ENCODE assay signal across 1 cellular context in the genomic region with DNA sequence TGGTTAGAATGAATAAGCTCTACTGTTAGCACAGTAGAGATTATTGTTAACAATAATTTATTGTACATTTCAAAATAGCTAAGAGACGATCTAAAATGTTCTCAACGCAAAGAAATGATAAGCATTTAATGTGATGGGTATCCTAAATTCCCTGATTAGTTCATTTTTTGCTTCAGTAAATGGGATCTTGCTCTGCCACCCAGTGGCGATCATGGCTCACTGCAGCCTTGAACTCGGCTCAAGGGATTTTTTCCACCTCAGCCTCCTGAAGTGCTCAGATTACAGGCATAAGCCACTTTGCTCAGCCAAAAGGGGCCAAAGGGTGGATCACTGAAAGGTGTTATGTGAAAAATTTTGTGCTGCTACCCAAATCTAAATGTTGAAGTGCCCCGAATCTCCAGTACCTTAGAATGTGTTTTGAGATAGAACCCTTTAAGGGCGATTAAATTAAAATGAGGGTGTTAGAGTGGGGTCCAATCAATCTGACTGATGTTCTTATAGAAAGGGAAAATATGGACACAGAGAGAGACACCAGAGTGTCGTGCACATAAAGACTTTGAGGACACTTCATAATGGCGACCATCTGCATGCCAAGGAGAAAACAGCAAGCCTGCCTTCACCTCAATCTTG.
A peak's percentile ranks its signal among the peaks of the same experiment; 100 is the strongest.
TF ChIP-seq lines count a peak whose summit lies in the region.

No MANE protein-coding gene starts in this region.

TF ChIP-seq in HEK293, 187 proteins besides CTCF, POLR2A, EP300 and RAD21 (continued from another document and continues in another):
- TF ChIP-seq, protein P1, sequence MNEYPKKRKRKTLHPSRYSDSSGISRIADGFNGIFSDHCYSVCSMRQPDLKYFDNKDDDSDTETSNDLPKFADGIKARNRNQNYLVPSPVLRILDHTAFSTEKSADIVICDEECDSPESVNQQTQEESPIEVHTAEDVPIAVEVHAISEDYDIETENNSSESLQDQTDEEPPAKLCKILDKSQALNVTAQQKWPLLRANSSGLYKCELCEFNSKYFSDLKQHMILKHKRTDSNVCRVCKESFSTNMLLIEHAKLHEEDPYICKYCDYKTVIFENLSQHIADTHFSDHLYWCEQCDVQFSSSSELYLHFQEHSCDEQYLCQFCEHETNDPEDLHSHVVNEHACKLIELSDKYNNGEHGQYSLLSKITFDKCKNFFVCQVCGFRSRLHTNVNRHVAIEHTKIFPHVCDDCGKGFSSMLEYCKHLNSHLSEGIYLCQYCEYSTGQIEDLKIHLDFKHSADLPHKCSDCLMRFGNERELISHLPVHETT (tag by site-specific recombination; IDR thresholded peaks at IDR 0.05): no peak
- TF ChIP-seq ZNF654 (tag by site-specific recombination; IDR thresholded peaks at IDR 0.05; ENCODE audit: low read depth) (peak; percentile 73), ZNF114 (tag by site-specific recombination; IDR thresholded peaks at IDR 0.05) (no peak), ZSCAN16 (tag by site-specific recombination; IDR thresholded peaks at IDR 0.05) (peak; percentile 64; the same call in 1 of the 2 replicates), ZNF621 (tag by site-specific recombination; IDR thresholded peaks at IDR 0.05) (no peak), ZNF510 (tag by site-specific recombination; IDR thresholded peaks at IDR 0.05; ENCODE audit: insufficient replicate concordance) (no peak), ZNF148 (tag by site-specific recombination; IDR thresholded peaks at IDR 0.05; ENCODE audit: borderline replicate concordance) (no peak), ZEB2 (tag by site-specific recombination; IDR thresholded peaks at IDR 0.05) (no peak), BCL6B (tag by site-specific recombination; IDR thresholded peaks at IDR 0.05) (no peak), ZNF514 (tag by site-specific recombination; IDR thresholded peaks at IDR 0.05) (no peak), ZNF184 (tag by site-specific recombination; IDR thresholded peaks at IDR 0.05) (no peak), ZNF214 (tag by site-specific recombination; IDR thresholded peaks at IDR 0.05; ENCODE audit: borderline replicate concordance) (no peak), ZNF433 (tag by site-specific recombination; IDR thresholded peaks at IDR 0.05; ENCODE audit: low read depth) (no peak), ZNF473 (tag by site-specific recombination; IDR thresholded peaks at IDR 0.05) (no peak), ZNF571 (tag by site-specific recombination; IDR thresholded peaks at IDR 0.05) (no peak), ZNF529 (tag by site-specific recombination; IDR thresholded peaks at IDR 0.05; ENCODE audit: insufficient replicate concordance) (no peak), SP7 (tag by site-specific recombination; IDR thresholded peaks at IDR 0.05) (no peak), ZNF221 (tag by site-specific recombination; IDR thresholded peaks at IDR 0.05; ENCODE audit: borderline replicate concordance) (no peak), ZNF211 (tag by site-specific recombination; IDR thresholded peaks at IDR 0.05; ENCODE audit: low read depth) (no peak), KLF17 (tag by site-specific recombination; IDR thresholded peaks at IDR 0.05) (no peak), ZNF768 (tag by site-specific recombination; IDR thresholded peaks at IDR 0.05) (no peak), ZNF558 (tag by site-specific recombination; IDR thresholded peaks at IDR 0.05) (no peak), ZFP37 (tag by site-specific recombination; IDR thresholded peaks at IDR 0.05) (no peak), ZNF660 (tag by site-specific recombination; IDR thresholded peaks at IDR 0.05) (peak; percentile 76; the same call in 1 of the 2 replicates), ZNF596 (tag by site-specific recombination; IDR thresholded peaks at IDR 0.05) (no peak), ZNF776 (tag by site-specific recombination; IDR thresholded peaks at IDR 0.05; ENCODE audit: borderline replicate concordance) (no peak), ZNF549 (tag by site-specific recombination; IDR thresholded peaks at IDR 0.05) (no peak), ZBTB1 (tag by site-specific recombination; IDR thresholded peaks at IDR 0.05) (no peak), ZNF266 (tag by site-specific recombination; IDR thresholded peaks at IDR 0.05; ENCODE audit: low read depth) (no peak)
- TF ChIP-seq, protein P2, sequence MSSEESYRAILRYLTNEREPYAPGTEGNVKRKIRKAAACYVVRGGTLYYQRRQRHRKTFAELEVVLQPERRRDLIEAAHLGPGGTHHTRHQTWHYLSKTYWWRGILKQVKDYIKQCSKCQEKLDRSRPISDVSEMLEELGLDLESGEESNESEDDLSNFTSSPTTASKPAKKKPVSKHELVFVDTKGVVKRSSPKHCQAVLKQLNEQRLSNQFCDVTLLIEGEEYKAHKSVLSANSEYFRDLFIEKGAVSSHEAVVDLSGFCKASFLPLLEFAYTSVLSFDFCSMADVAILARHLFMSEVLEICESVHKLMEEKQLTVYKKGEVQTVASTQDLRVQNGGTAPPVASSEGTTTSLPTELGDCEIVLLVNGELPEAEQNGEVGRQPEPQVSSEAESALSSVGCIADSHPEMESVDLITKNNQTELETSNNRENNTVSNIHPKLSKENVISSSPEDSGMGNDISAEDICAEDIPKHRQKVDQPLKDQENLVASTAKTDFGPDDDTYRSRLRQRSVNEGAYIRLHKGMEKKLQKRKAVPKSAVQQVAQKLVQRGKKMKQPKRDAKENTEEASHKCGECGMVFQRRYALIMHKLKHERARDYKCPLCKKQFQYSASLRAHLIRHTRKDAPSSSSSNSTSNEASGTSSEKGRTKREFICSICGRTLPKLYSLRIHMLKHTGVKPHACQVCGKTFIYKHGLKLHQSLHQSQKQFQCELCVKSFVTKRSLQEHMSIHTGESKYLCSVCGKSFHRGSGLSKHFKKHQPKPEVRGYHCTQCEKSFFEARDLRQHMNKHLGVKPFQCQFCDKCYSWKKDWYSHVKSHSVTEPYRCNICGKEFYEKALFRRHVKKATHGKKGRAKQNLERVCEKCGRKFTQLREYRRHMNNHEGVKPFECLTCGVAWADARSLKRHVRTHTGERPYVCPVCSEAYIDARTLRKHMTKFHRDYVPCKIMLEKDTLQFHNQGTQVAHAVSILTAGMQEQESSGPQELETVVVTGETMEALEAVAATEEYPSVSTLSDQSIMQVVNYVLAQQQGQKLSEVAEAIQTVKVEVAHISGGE (tag by site-specific recombination; conservative IDR thresholded peaks at IDR 0.05; ENCODE audit: low read depth): no peak
- TF ChIP-seq, protein P3, sequence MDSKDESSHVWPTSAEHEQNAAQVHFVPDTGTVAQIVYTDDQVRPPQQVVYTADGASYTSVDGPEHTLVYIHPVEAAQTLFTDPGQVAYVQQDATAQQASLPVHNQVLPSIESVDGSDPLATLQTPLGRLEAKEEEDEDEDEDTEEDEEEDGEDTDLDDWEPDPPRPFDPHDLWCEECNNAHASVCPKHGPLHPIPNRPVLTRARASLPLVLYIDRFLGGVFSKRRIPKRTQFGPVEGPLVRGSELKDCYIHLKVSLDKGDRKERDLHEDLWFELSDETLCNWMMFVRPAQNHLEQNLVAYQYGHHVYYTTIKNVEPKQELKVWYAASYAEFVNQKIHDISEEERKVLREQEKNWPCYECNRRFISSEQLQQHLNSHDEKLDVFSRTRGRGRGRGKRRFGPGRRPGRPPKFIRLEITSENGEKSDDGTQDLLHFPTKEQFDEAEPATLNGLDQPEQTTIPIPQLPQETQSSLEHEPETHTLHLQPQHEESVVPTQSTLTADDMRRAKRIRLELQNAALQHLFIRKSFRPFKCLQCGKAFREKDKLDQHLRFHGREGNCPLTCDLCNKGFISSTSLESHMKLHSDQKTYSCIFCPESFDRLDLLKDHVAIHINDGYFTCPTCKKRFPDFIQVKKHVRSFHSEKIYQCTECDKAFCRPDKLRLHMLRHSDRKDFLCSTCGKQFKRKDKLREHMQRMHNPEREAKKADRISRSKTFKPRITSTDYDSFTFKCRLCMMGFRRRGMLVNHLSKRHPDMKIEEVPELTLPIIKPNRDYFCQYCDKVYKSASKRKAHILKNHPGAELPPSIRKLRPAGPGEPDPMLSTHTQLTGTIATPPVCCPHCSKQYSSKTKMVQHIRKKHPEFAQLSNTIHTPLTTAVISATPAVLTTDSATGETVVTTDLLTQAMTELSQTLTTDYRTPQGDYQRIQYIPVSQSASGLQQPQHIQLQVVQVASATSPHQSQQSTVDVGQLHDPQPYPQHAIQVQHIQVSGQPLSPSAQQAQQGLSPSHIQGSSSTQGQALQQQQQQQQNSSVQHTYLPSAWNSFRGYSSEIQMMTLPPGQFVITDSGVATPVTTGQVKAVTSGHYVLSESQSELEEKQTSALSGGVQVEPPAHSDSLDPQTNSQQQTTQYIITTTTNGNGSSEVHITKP (tag by site-specific recombination; IDR thresholded peaks at IDR 0.05): peak; percentile 38; the same call in 1 of the 2 replicates
- TF ChIP-seq, protein P4, sequence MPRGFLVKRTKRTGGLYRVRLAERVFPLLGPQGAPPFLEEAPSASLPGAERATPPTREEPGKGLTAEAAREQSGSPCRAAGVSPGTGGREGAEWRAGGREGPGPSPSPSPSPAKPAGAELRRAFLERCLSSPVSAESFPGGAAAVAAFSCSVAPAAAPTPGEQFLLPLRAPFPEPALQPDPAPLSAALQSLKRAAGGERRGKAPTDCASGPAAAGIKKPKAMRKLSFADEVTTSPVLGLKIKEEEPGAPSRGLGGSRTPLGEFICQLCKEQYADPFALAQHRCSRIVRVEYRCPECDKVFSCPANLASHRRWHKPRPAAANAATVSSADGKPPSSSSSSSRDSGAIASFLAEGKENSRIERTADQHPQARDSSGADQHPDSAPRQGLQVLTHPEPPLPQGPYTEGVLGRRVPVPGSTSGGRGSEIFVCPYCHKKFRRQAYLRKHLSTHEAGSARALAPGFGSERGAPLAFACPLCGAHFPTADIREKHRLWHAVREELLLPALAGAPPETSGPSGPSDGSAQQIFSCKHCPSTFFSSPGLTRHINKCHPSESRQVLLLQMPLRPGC (tag by site-specific recombination; IDR thresholded peaks at IDR 0.05): no peak
- TF ChIP-seq, protein P5, sequence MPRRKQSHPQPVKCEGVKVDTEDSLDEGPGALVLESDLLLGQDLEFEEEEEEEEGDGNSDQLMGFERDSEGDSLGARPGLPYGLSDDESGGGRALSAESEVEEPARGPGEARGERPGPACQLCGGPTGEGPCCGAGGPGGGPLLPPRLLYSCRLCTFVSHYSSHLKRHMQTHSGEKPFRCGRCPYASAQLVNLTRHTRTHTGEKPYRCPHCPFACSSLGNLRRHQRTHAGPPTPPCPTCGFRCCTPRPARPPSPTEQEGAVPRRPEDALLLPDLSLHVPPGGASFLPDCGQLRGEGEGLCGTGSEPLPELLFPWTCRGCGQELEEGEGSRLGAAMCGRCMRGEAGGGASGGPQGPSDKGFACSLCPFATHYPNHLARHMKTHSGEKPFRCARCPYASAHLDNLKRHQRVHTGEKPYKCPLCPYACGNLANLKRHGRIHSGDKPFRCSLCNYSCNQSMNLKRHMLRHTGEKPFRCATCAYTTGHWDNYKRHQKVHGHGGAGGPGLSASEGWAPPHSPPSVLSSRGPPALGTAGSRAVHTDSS (tag by site-specific recombination; IDR thresholded peaks at IDR 0.05): no peak
- TF ChIP-seq, protein P6, sequence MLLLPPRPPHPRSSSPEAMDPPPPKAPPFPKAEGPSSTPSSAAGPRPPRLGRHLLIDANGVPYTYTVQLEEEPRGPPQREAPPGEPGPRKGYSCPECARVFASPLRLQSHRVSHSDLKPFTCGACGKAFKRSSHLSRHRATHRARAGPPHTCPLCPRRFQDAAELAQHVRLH (tag by site-specific recombination; IDR thresholded peaks at IDR 0.05): no peak
- TF ChIP-seq, protein P7, sequence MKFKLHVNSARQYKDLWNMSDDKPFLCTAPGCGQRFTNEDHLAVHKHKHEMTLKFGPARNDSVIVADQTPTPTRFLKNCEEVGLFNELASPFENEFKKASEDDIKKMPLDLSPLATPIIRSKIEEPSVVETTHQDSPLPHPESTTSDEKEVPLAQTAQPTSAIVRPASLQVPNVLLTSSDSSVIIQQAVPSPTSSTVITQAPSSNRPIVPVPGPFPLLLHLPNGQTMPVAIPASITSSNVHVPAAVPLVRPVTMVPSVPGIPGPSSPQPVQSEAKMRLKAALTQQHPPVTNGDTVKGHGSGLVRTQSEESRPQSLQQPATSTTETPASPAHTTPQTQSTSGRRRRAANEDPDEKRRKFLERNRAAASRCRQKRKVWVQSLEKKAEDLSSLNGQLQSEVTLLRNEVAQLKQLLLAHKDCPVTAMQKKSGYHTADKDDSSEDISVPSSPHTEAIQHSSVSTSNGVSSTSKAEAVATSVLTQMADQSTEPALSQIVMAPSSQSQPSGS (tag by site-specific recombination; IDR thresholded peaks at IDR 0.05; ENCODE audit: low read depth): no peak
